ENCODE assay signal across 8 cellular contexts in the genomic region with DNA sequence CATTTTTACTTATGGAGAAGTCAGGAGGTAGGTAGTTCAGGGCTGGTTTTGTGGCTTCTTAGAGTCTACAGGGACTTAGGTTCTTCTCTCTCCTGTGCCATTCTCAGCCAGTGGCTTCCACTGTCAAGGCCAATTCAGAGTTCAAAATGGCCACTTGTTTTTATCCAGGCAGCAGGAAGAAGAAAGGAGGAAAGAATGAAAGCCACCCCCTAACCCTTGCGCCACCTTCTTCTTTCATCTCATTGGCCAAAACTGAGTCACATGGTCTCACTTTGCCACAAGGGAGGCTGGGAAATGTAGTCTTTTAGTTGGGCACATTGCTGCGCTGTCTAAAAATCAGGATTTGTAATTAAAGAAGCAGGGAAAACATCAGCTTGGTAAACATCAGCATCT.
A peak's percentile ranks its signal among the peaks of the same experiment; 100 is the strongest.
DNase-seq lines count a peak whose midpoint lies in the region; ATAC-seq and TF ChIP-seq lines count a peak whose summit lies in the region.

No MANE protein-coding gene starts in this region.

- no peaks in the 10 kb centered on the region for H4K20me1 ChIP-seq in fibroblast of lung (ENCODE audit: control insufficient read depth, extremely low read depth, insufficient read depth, low read length)

- TF ChIP-seq CTCF in fibroblast of lung (conservative IDR thresholded peaks at IDR 0.05 in 1 of 2, IDR thresholded peaks at IDR 0.05 in 1 of 2; ENCODE audit: low read depth in 1 of 2, low read length in 2 of 2): no peak
- TF ChIP-seq CTCF in uterus (IDR thresholded peaks at IDR 0.05): no peak

- H3K27me3 ChIP-seq in fibroblast of lung (ENCODE audit: control insufficient read depth, insufficient read depth, low read length): no peaks in the 10 kb centered on the region
- no peaks in the 10 kb centered on the region for H3K27me3 ChIP-seq in uterus

- no peak for TF ChIP-seq POLR2A in uterus (IDR thresholded peaks at IDR 0.05)

- H3K9ac ChIP-seq in fibroblast of lung (ENCODE audit: insufficient read depth, low read length): no peak overlapping the region

- no peaks in the 10 kb centered on the region for H3K79me2 ChIP-seq in fibroblast of lung (ENCODE audit: control insufficient read depth, insufficient read depth, low read length)

- H3K9me3 ChIP-seq in fibroblast of lung (ENCODE audit: control insufficient read depth, insufficient read depth, low read depth, low read length) (no peaks in the 10 kb centered on the region), uterus (no peaks in the 10 kb centered on the region)

- intact Hi-C loops in posterior vena cava (cut with DNase I) (no loop called here), uterus (cut with DNase I; ENCODE audit: low total_unique reads) (no loop called here)

- no peak overlapping the region for H3K4me2 ChIP-seq in fibroblast of lung (ENCODE audit: extremely low read depth, insufficient read depth, low read length)

- H2AFZ ChIP-seq in fibroblast of lung (ENCODE audit: low read length): peak overlapping the region; percentile 27

- H3K27ac ChIP-seq in fibroblast of lung (ENCODE audit: insufficient read depth, low read length) (peak overlapping the region; percentile 31), uterus (no peak overlapping the region)

- H3K4me1 ChIP-seq in fibroblast of lung (ENCODE audit: control insufficient read depth, extremely low read depth, insufficient read depth, low read length): peaks cover 12% of the 10 kb centered on the region
- H3K4me1 ChIP-seq in uterus: no peaks in the 10 kb centered on the region

- no peak for ATAC-seq in HG02981 (IDR thresholded peaks at IDR 0.05; ENCODE audit: unreplicated experiment)

- H3K36me3 ChIP-seq in fibroblast of lung (ENCODE audit: control insufficient read depth, insufficient read depth, low read length) (no peaks in the 10 kb centered on the region), uterus (no peaks in the 10 kb centered on the region)

- no peak overlapping the region for H3K4me3 ChIP-seq in fibroblast of lung (replicated peaks in 1 of 4; ENCODE audit: control extremely low read depth in 1 of 4, insufficient read depth in 1 of 4, low read depth in 3 of 4, low read length in 4 of 4)
- no peak overlapping the region for H3K4me3 ChIP-seq in uterus

- DNase-seq in activated CD4-positive, alpha-beta T cell treated with anti-CD3 and anti-CD28 coated beads for 48 hours: peak; percentile 41
- no peak for DNase-seq in activated CD4-positive, alpha-beta T cell treated with anti-CD3 and anti-CD28 coated beads, Interleukin-2, amount 50 U/mL, for 1 hour
- DNase-seq in NCI-H1105 treated with DMSO at 0.1 percent for 48 hours (lab: John Stamatoyannopoulos, UW) (peak; percentile 33), SW480 (ENCODE audit: low spot score) (peak; percentile 52), fibroblast of lung (ENCODE audit: low read depth in 2 of 2) (peak; percentile 68 to 86), posterior vena cava (ENCODE audit: low spot score) (peak; percentile 10), uterus (no peak)

Comparison
In these comparisons a context has a peak if more than half of its experiments do, and no peak if none do; other contexts are left out.
1. DNase-seq: peak in activated CD4-positive, alpha-beta T cell treated with anti-CD3 and anti-CD28 coated beads for 48 hours (single experiment), NCI-H1105 treated with DMSO at 0.1 percent for 48 hours (single experiment), SW480 (single experiment), fibroblast of lung (2 of 2) and posterior vena cava (single experiment); none in activated CD4-positive, alpha-beta T cell treated with anti-CD3 and anti-CD28 coated beads, Interleukin-2, amount 50 U/mL, for 1 hour (single experiment) and uterus (0 of 2).